ENCODE assay signal across 1 cellular context in the genomic region with DNA sequence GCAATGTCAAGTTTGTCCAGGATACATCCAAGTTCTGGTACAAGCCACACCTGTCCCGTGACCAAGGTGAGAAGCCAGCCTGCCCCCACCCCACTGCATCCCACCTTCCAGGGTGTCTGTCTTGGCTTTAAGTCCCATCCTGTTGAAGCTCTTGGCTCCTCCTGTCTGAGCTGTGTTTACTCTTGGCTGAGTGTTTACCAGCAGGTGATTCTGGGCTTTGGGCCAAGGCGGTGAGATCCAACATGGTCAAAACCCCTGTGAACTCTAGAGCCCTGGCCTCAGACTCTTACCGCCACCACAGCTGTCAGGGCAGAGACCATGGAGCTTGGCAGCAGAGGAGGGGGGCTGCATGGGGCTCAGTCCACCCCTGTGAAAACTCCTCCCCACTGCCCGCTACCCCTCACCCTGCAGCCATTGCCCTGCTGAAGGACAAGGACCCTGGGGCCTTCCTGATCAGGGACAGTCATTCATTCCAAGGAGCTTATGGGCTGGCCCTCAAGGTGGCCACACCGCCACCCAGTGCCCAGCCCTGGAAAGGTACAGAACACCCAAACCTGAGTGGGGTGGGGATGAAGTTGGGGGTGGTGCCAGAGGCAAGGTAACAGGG.
A peak's percentile ranks its signal among the peaks of the same experiment; 100 is the strongest.
TF ChIP-seq lines count a peak whose summit lies in the region.

No MANE protein-coding gene starts in this region.

TF ChIP-seq in HepG2, 621 proteins besides CTCF, POLR2A, EP300 and RAD21 (continued from another document and continues in another):
- TF ChIP-seq ADNP (CRISPR knock-in tag; IDR thresholded peaks at IDR 0.05) (no peak), ZSCAN12 (CRISPR knock-in tag; IDR thresholded peaks at IDR 0.05) (no peak), RBFOX2 (IDR thresholded peaks at IDR 0.05; ENCODE audit: low read depth, low read length) (no peak), GABPA (IDR thresholded peaks at IDR 0.05; ENCODE audit: low read depth, low read length) (no peak), GABPA (CRISPR knock-in tag; IDR thresholded peaks at IDR 0.05; ENCODE audit: low read depth) (no peak), MED1 (CRISPR knock-in tag; IDR thresholded peaks at IDR 0.05) (peak; percentile 73; the same call in 1 of the 2 replicates), ZMYM3 (CRISPR knock-in tag; IDR thresholded peaks at IDR 0.05) (peak; percentile 52; the same call in 1 of the 2 replicates), AKAP8 (CRISPR knock-in tag; IDR thresholded peaks at IDR 0.05) (no peak; the same call in 1 of the 2 replicates), GATAD2A (CRISPR knock-in tag; IDR thresholded peaks at IDR 0.05) (peak; percentile 84), ESRRA (CRISPR knock-in tag; IDR thresholded peaks at IDR 0.05; ENCODE audit: low read depth) (peak; percentile 54; the same call in 1 of the 2 replicates), ZNF543 (CRISPR knock-in tag; IDR thresholded peaks at IDR 0.05) (no peak), ZSCAN22 (CRISPR knock-in tag; IDR thresholded peaks at IDR 0.05) (no peak), CEBPG (CRISPR knock-in tag; IDR thresholded peaks at IDR 0.05) (0 out of 2 replicates have a peak, but pooled peaks have one; percentile 3), SYNCRIP (IDR thresholded peaks at IDR 0.05; ENCODE audit: insufficient read depth, low read depth, low read length) (no peak), MED13 (CRISPR knock-in tag; IDR thresholded peaks at IDR 0.05) (no peak), MEIS1 (CRISPR knock-in tag; IDR thresholded peaks at IDR 0.05; ENCODE audit: borderline replicate concordance) (peak; percentile 92; the same call in 1 of the 2 replicates), MEIS2 (CRISPR knock-in tag; IDR thresholded peaks at IDR 0.05) (0 out of 2 replicates have a peak, but pooled peaks have one; percentile 42), MAF1 (CRISPR knock-in tag; IDR thresholded peaks at IDR 0.05; ENCODE audit: borderline replicate concordance) (no peak), ELF3 (CRISPR knock-in tag; IDR thresholded peaks at IDR 0.05) (peak; percentile 73), CCDC6 (CRISPR knock-in tag; IDR thresholded peaks at IDR 0.05) (no peak), ZNF343 (CRISPR knock-in tag; IDR thresholded peaks at IDR 0.05) (no peak), MIXL1 (CRISPR knock-in tag; IDR thresholded peaks at IDR 0.05) (peak; percentile 63; the same call in 1 of the 2 replicates), TARDBP (CRISPR knock-in tag; IDR thresholded peaks at IDR 0.05) (peak; percentile 84), ZNF33B (CRISPR knock-in tag; IDR thresholded peaks at IDR 0.05) (no peak), KMT2B (CRISPR knock-in tag; IDR thresholded peaks at IDR 0.05) (peak; percentile 33; the same call in 1 of the 2 replicates), IRF2 (CRISPR knock-in tag; IDR thresholded peaks at IDR 0.05) (0 out of 2 replicates have a peak, but pooled peaks have one; percentile 30), TBX3 (IDR thresholded peaks at IDR 0.05; ENCODE audit: borderline replicate concordance) (peak; percentile 40; the same call in 1 of the 2 replicates), ZNF570 (CRISPR knock-in tag; IDR thresholded peaks at IDR 0.05; ENCODE audit: borderline replicate concordance) (no peak), RCOR2 (CRISPR knock-in tag; IDR thresholded peaks at IDR 0.05) (no peak), ZNF788 (CRISPR knock-in tag; IDR thresholded peaks at IDR 0.05; ENCODE audit: borderline replicate concordance) (peak; percentile 24; the same call in 1 of the 2 replicates), ZNF317 (CRISPR knock-in tag; IDR thresholded peaks at IDR 0.05) (no peak), CCAR2 (optimal IDR thresholded peaks at IDR 0.05; ENCODE audit: low read depth, low read length) (no peak), ZNF670 (CRISPR knock-in tag; IDR thresholded peaks at IDR 0.05; ENCODE audit: borderline replicate concordance) (0 out of 2 replicates have a peak, but pooled peaks have one; percentile 47), MXI1 (IDR thresholded peaks at IDR 0.05; ENCODE audit: borderline replicate concordance, low read depth, low read length) (peak; percentile 75; the same call in 1 of the 3 replicates), SMAD1 (CRISPR knock-in tag; IDR thresholded peaks at IDR 0.05; ENCODE audit: borderline replicate concordance, low read depth) (no peak), ZNF205 (CRISPR knock-in tag; IDR thresholded peaks at IDR 0.05) (peak; percentile 55; the same call in 1 of the 2 replicates)
- TF ChIP-seq, protein P1, sequence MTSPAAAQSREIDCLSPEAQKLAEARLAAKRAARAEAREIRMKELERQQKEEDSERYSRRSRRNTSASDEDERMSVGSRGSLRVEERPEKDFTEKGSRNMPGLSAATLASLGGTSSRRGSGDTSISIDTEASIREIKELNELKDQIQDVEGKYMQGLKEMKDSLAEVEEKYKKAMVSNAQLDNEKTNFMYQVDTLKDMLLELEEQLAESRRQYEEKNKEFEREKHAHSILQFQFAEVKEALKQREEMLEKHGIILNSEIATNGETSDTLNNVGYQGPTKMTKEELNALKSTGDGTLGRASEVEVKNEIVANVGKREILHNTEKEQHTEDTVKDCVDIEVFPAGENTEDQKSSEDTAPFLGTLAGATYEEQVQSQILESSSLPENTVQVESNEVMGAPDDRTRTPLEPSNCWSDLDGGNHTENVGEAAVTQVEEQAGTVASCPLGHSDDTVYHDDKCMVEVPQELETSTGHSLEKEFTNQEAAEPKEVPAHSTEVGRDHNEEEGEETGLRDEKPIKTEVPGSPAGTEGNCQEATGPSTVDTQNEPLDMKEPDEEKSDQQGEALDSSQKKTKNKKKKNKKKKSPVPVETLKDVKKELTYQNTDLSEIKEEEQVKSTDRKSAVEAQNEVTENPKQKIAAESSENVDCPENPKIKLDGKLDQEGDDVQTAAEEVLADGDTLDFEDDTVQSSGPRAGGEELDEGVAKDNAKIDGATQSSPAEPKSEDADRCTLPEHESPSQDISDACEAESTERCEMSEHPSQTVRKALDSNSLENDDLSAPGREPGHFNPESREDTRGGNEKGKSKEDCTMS (CRISPR knock-in tag; conservative IDR thresholded peaks at IDR 0.05): no peak
- TF ChIP-seq, protein P2, sequence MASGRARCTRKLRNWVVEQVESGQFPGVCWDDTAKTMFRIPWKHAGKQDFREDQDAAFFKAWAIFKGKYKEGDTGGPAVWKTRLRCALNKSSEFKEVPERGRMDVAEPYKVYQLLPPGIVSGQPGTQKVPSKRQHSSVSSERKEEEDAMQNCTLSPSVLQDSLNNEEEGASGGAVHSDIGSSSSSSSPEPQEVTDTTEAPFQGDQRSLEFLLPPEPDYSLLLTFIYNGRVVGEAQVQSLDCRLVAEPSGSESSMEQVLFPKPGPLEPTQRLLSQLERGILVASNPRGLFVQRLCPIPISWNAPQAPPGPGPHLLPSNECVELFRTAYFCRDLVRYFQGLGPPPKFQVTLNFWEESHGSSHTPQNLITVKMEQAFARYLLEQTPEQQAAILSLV (CRISPR knock-in tag; IDR thresholded peaks at IDR 0.05; ENCODE audit: borderline replicate concordance): peak; percentile 42; the same call in 1 of the 2 replicates
- TF ChIP-seq, protein P3, sequence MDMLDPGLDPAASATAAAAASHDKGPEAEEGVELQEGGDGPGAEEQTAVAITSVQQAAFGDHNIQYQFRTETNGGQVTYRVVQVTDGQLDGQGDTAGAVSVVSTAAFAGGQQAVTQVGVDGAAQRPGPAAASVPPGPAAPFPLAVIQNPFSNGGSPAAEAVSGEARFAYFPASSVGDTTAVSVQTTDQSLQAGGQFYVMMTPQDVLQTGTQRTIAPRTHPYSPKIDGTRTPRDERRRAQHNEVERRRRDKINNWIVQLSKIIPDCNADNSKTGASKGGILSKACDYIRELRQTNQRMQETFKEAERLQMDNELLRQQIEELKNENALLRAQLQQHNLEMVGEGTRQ (IDR thresholded peaks at IDR 0.05; ENCODE audit: low read depth, low read length): no peak
- TF ChIP-seq, protein P3 (CRISPR knock-in tag; IDR thresholded peaks at IDR 0.05; ENCODE audit: borderline replicate concordance): no peak
- TF ChIP-seq, protein P4, sequence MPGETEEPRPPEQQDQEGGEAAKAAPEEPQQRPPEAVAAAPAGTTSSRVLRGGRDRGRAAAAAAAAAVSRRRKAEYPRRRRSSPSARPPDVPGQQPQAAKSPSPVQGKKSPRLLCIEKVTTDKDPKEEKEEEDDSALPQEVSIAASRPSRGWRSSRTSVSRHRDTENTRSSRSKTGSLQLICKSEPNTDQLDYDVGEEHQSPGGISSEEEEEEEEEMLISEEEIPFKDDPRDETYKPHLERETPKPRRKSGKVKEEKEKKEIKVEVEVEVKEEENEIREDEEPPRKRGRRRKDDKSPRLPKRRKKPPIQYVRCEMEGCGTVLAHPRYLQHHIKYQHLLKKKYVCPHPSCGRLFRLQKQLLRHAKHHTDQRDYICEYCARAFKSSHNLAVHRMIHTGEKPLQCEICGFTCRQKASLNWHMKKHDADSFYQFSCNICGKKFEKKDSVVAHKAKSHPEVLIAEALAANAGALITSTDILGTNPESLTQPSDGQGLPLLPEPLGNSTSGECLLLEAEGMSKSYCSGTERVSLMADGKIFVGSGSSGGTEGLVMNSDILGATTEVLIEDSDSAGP (CRISPR knock-in tag; IDR thresholded peaks at IDR 0.05; ENCODE audit: borderline replicate concordance): peak; percentile 72
- TF ChIP-seq, protein P5, sequence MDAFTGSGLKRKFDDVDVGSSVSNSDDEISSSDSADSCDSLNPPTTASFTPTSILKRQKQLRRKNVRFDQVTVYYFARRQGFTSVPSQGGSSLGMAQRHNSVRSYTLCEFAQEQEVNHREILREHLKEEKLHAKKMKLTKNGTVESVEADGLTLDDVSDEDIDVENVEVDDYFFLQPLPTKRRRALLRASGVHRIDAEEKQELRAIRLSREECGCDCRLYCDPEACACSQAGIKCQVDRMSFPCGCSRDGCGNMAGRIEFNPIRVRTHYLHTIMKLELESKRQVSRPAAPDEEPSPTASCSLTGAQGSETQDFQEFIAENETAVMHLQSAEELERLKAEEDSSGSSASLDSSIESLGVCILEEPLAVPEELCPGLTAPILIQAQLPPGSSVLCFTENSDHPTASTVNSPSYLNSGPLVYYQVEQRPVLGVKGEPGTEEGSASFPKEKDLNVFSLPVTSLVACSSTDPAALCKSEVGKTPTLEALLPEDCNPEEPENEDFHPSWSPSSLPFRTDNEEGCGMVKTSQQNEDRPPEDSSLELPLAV (CRISPR knock-in tag; conservative IDR thresholded peaks at IDR 0.05; ENCODE audit: low read depth): no peak
- TF ChIP-seq, protein P6, sequence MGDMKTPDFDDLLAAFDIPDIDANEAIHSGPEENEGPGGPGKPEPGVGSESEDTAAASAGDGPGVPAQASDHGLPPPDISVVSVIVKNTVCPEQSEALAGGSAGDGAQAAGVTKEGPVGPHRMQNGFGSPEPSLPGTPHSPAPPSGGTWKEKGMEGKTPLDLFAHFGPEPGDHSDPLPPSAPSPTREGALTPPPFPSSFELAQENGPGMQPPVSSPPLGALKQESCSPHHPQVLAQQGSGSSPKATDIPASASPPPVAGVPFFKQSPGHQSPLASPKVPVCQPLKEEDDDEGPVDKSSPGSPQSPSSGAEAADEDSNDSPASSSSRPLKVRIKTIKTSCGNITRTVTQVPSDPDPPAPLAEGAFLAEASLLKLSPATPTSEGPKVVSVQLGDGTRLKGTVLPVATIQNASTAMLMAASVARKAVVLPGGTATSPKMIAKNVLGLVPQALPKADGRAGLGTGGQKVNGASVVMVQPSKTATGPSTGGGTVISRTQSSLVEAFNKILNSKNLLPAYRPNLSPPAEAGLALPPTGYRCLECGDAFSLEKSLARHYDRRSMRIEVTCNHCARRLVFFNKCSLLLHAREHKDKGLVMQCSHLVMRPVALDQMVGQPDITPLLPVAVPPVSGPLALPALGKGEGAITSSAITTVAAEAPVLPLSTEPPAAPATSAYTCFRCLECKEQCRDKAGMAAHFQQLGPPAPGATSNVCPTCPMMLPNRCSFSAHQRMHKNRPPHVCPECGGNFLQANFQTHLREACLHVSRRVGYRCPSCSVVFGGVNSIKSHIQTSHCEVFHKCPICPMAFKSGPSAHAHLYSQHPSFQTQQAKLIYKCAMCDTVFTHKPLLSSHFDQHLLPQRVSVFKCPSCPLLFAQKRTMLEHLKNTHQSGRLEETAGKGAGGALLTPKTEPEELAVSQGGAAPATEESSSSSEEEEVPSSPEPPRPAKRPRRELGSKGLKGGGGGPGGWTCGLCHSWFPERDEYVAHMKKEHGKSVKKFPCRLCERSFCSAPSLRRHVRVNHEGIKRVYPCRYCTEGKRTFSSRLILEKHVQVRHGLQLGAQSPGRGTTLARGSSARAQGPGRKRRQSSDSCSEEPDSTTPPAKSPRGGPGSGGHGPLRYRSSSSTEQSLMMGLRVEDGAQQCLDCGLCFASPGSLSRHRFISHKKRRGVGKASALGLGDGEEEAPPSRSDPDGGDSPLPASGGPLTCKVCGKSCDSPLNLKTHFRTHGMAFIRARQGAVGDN (CRISPR knock-in tag; IDR thresholded peaks at IDR 0.05): peak; percentile 84
- TF ChIP-seq, protein P7, sequence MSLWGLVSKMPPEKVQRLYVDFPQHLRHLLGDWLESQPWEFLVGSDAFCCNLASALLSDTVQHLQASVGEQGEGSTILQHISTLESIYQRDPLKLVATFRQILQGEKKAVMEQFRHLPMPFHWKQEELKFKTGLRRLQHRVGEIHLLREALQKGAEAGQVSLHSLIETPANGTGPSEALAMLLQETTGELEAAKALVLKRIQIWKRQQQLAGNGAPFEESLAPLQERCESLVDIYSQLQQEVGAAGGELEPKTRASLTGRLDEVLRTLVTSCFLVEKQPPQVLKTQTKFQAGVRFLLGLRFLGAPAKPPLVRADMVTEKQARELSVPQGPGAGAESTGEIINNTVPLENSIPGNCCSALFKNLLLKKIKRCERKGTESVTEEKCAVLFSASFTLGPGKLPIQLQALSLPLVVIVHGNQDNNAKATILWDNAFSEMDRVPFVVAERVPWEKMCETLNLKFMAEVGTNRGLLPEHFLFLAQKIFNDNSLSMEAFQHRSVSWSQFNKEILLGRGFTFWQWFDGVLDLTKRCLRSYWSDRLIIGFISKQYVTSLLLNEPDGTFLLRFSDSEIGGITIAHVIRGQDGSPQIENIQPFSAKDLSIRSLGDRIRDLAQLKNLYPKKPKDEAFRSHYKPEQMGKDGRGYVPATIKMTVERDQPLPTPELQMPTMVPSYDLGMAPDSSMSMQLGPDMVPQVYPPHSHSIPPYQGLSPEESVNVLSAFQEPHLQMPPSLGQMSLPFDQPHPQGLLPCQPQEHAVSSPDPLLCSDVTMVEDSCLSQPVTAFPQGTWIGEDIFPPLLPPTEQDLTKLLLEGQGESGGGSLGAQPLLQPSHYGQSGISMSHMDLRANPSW (CRISPR knock-in tag; IDR thresholded peaks at IDR 0.05; ENCODE audit: borderline replicate concordance): peak; percentile 73; the same call in 1 of the 2 replicates
- TF ChIP-seq, protein P8, sequence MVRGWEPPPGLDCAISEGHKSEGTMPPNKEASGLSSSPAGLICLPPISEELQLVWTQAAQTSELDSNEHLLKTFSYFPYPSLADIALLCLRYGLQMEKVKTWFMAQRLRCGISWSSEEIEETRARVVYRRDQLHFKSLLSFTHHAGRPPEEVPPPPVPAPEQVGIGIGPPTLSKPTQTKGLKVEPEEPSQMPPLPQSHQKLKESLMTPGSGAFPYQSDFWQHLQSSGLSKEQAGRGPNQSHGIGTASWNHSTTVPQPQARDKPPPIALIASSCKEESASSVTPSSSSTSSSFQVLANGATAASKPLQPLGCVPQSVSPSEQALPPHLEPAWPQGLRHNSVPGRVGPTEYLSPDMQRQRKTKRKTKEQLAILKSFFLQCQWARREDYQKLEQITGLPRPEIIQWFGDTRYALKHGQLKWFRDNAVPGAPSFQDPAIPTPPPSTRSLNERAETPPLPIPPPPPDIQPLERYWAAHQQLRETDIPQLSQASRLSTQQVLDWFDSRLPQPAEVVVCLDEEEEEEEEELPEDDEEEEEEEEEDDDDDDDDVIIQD (CRISPR knock-in tag; IDR thresholded peaks at IDR 0.05; ENCODE audit: low read depth): peak; percentile 47; the same call in 1 of the 2 replicates
